ENCODE assay signal across 19 cellular contexts in the genomic region with DNA sequence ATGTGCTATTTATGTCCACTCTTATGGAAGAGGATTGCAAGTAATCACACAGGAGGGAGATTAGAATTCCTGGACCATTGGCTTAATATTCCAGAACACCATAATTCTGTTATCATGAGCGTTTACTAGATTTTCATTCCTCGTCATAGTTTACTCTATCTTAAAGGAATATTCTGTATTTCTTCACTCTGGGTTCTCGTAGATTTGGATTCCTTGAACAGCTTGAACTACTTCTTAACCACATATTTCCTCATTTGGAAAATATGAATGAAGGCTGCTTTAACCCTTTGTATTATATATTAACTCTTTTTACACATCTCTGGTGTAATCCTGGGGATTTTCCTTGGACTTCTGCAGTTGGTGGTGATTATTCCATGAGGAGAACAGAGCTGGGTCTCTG. TPM values are rescaled to one million over a fixed set of nuclear protein-coding genes. Genes with fewer than 3 reads are reported as not detected.
A peak's percentile ranks its signal among the peaks of the same experiment; 100 is the strongest.
DNase-seq lines count a peak whose midpoint lies in the region; ATAC-seq and TF ChIP-seq lines count a peak whose summit lies in the region.
"Had no signal": no experiment of that assay in that cellular context is flagged by ENCODE, and none has a peak within 500 bp of the region (broad histone marks: within the 10 kb centered on the region; RNA-seq: fewer than 3 reads in every experiment).

No MANE protein-coding gene starts in this region.

- ATAC-seq in GM18867 (IDR thresholded peaks at IDR 0.05; ENCODE audit: unreplicated experiment): no peak
- ATAC-seq: psoas muscle had no signal

- H3K4me2 ChIP-seq in SK-N-SH (peak overlapping the region; percentile 54), osteoblast (ENCODE audit: insufficient read depth, low read length) (peak overlapping the region; percentile 47)

- TF ChIP-seq RAD21 in SK-N-SH (IDR thresholded peaks at IDR 0.05; ENCODE audit: low read length): no peak

- H3K27me3 ChIP-seq in SK-N-SH (ENCODE audit: insufficient read depth) (no peaks in the 10 kb centered on the region), osteoblast (ENCODE audit: insufficient read depth, low read length) (no peaks in the 10 kb centered on the region)
- H3K27me3 ChIP-seq: upper lobe of right lung had no signal

- peak overlapping the region; percentile 70 for H3K9ac ChIP-seq in SK-N-SH

- H3K79me2 ChIP-seq in SK-N-SH (ENCODE audit: insufficient read depth) (no peaks in the 10 kb centered on the region), osteoblast (ENCODE audit: insufficient read depth, low read length) (no peaks in the 10 kb centered on the region)

- no peak for TF ChIP-seq EP300 in SK-N-SH (IDR thresholded peaks at IDR 0.05; ENCODE audit: borderline replicate concordance in 1 of 2, low read depth in 1 of 2, low read length in 1 of 2)

- peaks cover 50% of the 10 kb centered on the region for H3F3A ChIP-seq in SK-N-SH (replicated peaks; ENCODE audit: insufficient read depth)

- CTCF ChIA-PET in SK-N-SH (lab: Yijun Ruan, JAX): no interaction called here

- no peaks in the 10 kb centered on the region for H3K9me2 ChIP-seq in SK-N-SH

- peaks cover 14% of the 10 kb centered on the region; the same call in 1 of the 2 replicates for H3K9me3 ChIP-seq in SK-N-SH
- peaks cover 2% of the 10 kb centered on the region for H3K9me3 ChIP-seq in osteoblast (ENCODE audit: low read depth, low read length)
- H3K9me3 ChIP-seq: upper lobe of right lung had no signal

- H2AFZ ChIP-seq in SK-N-SH (ENCODE audit: low read depth) (peak overlapping the region; percentile 27; the same call in 1 of the 2 replicates), osteoblast (ENCODE audit: low read length) (peak overlapping the region; percentile 1)

- H3K4me3 ChIP-seq in SK-N-SH (ENCODE audit: low read depth in 2 of 2, low read length in 1 of 2) (no peak overlapping the region), osteoblast (ENCODE audit: insufficient read depth, low read length) (peak overlapping the region; percentile 4)
- H3K4me3 ChIP-seq: lung, psoas muscle, upper lobe of right lung had no signal

- H4K20me1 ChIP-seq in SK-N-SH (ENCODE audit: insufficient read depth) (no peaks in the 10 kb centered on the region), osteoblast (ENCODE audit: insufficient read depth, low read length) (no peaks in the 10 kb centered on the region)

- peaks cover 0 to 4% of the 10 kb centered on the region in 2 experiments for H3K36me3 ChIP-seq in SK-N-SH (replicated peaks in 1 of 2; ENCODE audit: control insufficient read depth in 1 of 2, insufficient read depth in 2 of 2, low read length in 1 of 2)
- H3K36me3 ChIP-seq in osteoblast (ENCODE audit: insufficient read depth, low read length): no peaks in the 10 kb centered on the region
- H3K36me3 ChIP-seq: upper lobe of right lung had no signal

- no peak for TF ChIP-seq POLR2A in erythroblast (IDR thresholded peaks at IDR 0.05; ENCODE audit: low read length)

- H3K4me1 ChIP-seq in SK-N-SH (ENCODE audit: control insufficient read depth in 1 of 2, insufficient read depth in 2 of 2, low read depth in 1 of 2, low read length in 1 of 2) (peaks cover 0 to 25% of the 10 kb centered on the region in 2 experiments; a peak in 2 of 4 replicates), osteoblast (ENCODE audit: insufficient read depth, low read length) (peaks cover 39% of the 10 kb centered on the region)
- H3K4me1 ChIP-seq: psoas muscle had no signal

- POLR2A ChIA-PET in SK-N-SH (lab: Yijun Ruan, JAX): no interaction called here

- 39% methylated on average over 3 of the region's 3 CpGs for WGBS in SK-N-SH (ENCODE audit: low lambda C conversion rate)

- TF ChIP-seq CTCF in SK-N-SH (IDR thresholded peaks at IDR 0.05): no peak
- no peak for TF ChIP-seq CTCF in osteoblast (IDR thresholded peaks at IDR 0.05; ENCODE audit: extremely low read depth, low read depth, low read length)

- H3K27ac ChIP-seq in SK-N-SH (ENCODE audit: low read depth in 2 of 2, low read length in 1 of 2) (peak overlapping the region in 1 of 2 experiments; percentile 95; a peak in 3 of 4 replicates), osteoblast (ENCODE audit: low read depth, low read length) (peak overlapping the region; percentile 95)
- H3K27ac ChIP-seq: psoas muscle, upper lobe of right lung had no signal

- peak; percentile 78 for DNase-seq in EH (ENCODE audit: low read depth)
- no peak for DNase-seq in SK-N-SH
- DNase-seq in fibroblast of gingiva (ENCODE audit: low read depth): peak; percentile 71
- DNase-seq in osteoblast (ENCODE audit: insufficient read length, low spot score, missing footprints): no peak
- no peak for DNase-seq in GM19238 (ENCODE audit: insufficient read length, low spot score)
- DNase-seq in GF-D8 (lab: John Stamatoyannopoulos, UW): no peak
- no peak for DNase-seq in erythroblast (lab: John Stamatoyannopoulos, UW)
- DNase-seq: activated CD4-positive, alpha-beta memory T cell treated with anti-CD3 and anti-CD28 coated beads, Interleukin-2, amount 10 ng/mL, durations not matched to agents 7 days and 5 days; Calu3; effector CD8-positive, alpha-beta T cell; NCI-H1417; NCI-H2081 treated with DMSO at 0.1 percent for 48 hours; psoas muscle; SHP77 treated with DMSO at 0.1 percent for 48 hours; stimulated activated CD4-positive, alpha-beta T cell treated with anti-CD3 and anti-CD28 coated beads, Interleukin-2, amount 100 ng/mL, for 24 hours; upper lobe of right lung had no signal

TF ChIP-seq in SK-N-SH, 30 proteins besides CTCF, POLR2A, EP300 and RAD21:
- TF ChIP-seq EZH2phosphoT487 (IDR thresholded peaks at IDR 0.05; ENCODE audit: borderline replicate concordance, low read depth): no peak
- TF ChIP-seq GABPA (IDR thresholded peaks at IDR 0.05; ENCODE audit: low read depth): no peak
- TF ChIP-seq ELF1 (IDR thresholded peaks at IDR 0.05): no peak
- no peak for TF ChIP-seq TEAD4 (IDR thresholded peaks at IDR 0.05; ENCODE audit: borderline replicate concordance, insufficient read depth)
- no peak for TF ChIP-seq FOSL2 (IDR thresholded peaks at IDR 0.05; ENCODE audit: borderline replicate concordance, low read depth)
- no peak for TF ChIP-seq RFX5 (IDR thresholded peaks at IDR 0.05; ENCODE audit: low read length)
TF ChIP-seq in SK-N-SH: peak in this region for 0.

RNA-seq across cellular contexts. Expression of gene CCBE1, which starts 46.3 kb away (rescaled TPM):
- 5.0 and 7.3 TPM in 2 replicates for polyA plus RNA-seq in SK-N-SH (2012; rRNA removed)
- polyA plus RNA-seq in SK-N-SH (2012; cell fraction: cytosol; rRNA removed): 3.4 and 7.4 TPM in 2 replicates
- 6.0 and 6.7 TPM in 2 replicates for polyA plus RNA-seq in SK-N-SH (2012; cell fraction: nucleus; rRNA removed)
- 51.4 and 53.0 TPM in 2 replicates for total RNA-seq in osteoblast
- total RNA-seq: activated CD4-positive, alpha-beta memory T cell treated with anti-CD3 and anti-CD28 coated beads, Interleukin-2, amount 10 ng/mL, durations not matched to agents 7 days and 5 days had no signal
- polyA plus RNA-seq: CD14-positive monocyte had no signal

Comparison
In these comparisons a context has a peak if more than half of its experiments do, and no peak if none do; other contexts are left out.
1. DNase-seq: peak in EH (single experiment) and fibroblast of gingiva (single experiment); none in SK-N-SH (single experiment), osteoblast (single experiment), GM19238 (single experiment), GF-D8 (single experiment) and erythroblast (0 of 2).